In genomic region chr2:28390857-28391563, GRCh38 we compare ENCODE assay signal across 8 cellular contexts. TPM values are rescaled to one million over a fixed set of nuclear protein-coding genes. Genes with fewer than 3 reads are reported as not detected.
A peak's percentile ranks its signal among the peaks of the same experiment; 100 is the strongest.
DNase-seq lines count a peak whose midpoint lies in the region; TF ChIP-seq lines count a peak whose summit lies in the region.

No MANE protein-coding gene starts in this region.

- H3K4me3 ChIP-seq in MG63 (peak overlapping the region; percentile 92), ascending aorta (peak overlapping the region; percentile 81 to 96), hepatocyte (peak overlapping the region; percentile 37)

- H3K4me2 ChIP-seq in hepatocyte, result peak overlapping the region; percentile 90

- TF ChIP-seq CTCF in ascending aorta (IDR thresholded peaks at IDR 0.05) (no peak), hepatocyte (IDR thresholded peaks at IDR 0.05; ENCODE audit: poor library complexity) (no peak)

- H3K9me3 ChIP-seq in MG63, result no peaks in the 10 kb centered on the region
- no peaks in the 10 kb centered on the region for H3K9me3 ChIP-seq in ascending aorta
- H3K9me3 ChIP-seq in hepatocyte (ENCODE audit: low read depth), result no peaks in the 10 kb centered on the region

- peaks cover 32% of the 10 kb centered on the region for H3K79me2 ChIP-seq in hepatocyte

- peaks cover 19% of the 10 kb centered on the region for H4K20me1 ChIP-seq in hepatocyte (ENCODE audit: insufficient read depth, poor library complexity, severe bottlenecking)

- H3K27me3 ChIP-seq in MG63 (no peaks in the 10 kb centered on the region), ascending aorta (no peaks in the 10 kb centered on the region), hepatocyte (no peaks in the 10 kb centered on the region)

- intact Hi-C loops in ascending aorta (cut with DNase I), result loop anchor here (1.0 to 10.0 kb wide), 8 partner anchors 49 to 501 kb away; partner anchors contain the start of genes BABAM2, PPP1CB and RBKS

- peaks cover 0 to 8% of the 10 kb centered on the region in 2 donors for H3K4me1 ChIP-seq in ascending aorta
- H3K4me1 ChIP-seq in hepatocyte (ENCODE audit: insufficient read depth), result peaks cover 10% of the 10 kb centered on the region

- H3K27ac ChIP-seq in ascending aorta (peak overlapping the region; percentile 99 to 100), hepatocyte (peak overlapping the region; percentile 100)

- H3K9me2 ChIP-seq in hepatocyte (replicated peaks; ENCODE audit: insufficient read depth), result no peaks in the 10 kb centered on the region

- H3K36me3 ChIP-seq in MG63 (peaks cover 23% of the 10 kb centered on the region), ascending aorta (peaks cover 4 to 12% of the 10 kb centered on the region in 2 donors), hepatocyte (replicated peaks; ENCODE audit: insufficient read depth, low read depth) (no peaks in the 10 kb centered on the region)

- peak overlapping the region; percentile 34 for H2AFZ ChIP-seq in hepatocyte

- WGBS in hepatocyte (ENCODE audit: low lambda C conversion rate, missing lambda C conversion rate), result 2% methylated on average over 31 of the region's 41 CpGs

- DNase-seq in SIG-M5 treated with dmso at 0.1 percent for 504 hours (lab: John Stamatoyannopoulos, UW; ENCODE audit: unreplicated experiment) (peak; percentile 72), SIG-M5 (lab: John Stamatoyannopoulos, UW) (no peak), MG63 (peak; percentile 91), ascending aorta (ENCODE audit: low spot score in 2 of 2) (peak; percentile 50 to 92), hepatocyte (ENCODE audit: low spot score) (peak; percentile 90), pulmonary artery endothelial cell (ENCODE audit: low read depth, low spot score) (peak; percentile 66), NCI-H1092 treated with DMSO at 0.1 percent for 48 hours (lab: John Stamatoyannopoulos, UW) (no peak)
- no peak for DNase-seq in stimulated activated CD8-positive, alpha-beta memory T cell treated with anti-CD3 and anti-CD28 coated beads, Interleukin-4, amount 100 ng/mL, for 48 hours

RNA-seq across cellular contexts. Expression of gene FOSL2, which starts 1.6 kb away (rescaled TPM):
- total RNA-seq in MG63 (2014; rRNA removed; shearing (Covaris generic); ENCODE audit: low replicate concordance), result 32.7 and 46.9 TPM in 2 replicates
- total RNA-seq in ascending aorta (185 TPM), hepatocyte (148 and 164 TPM in 2 replicates), pulmonary artery endothelial cell (36.3 and 66.0 TPM in 2 replicates)
- polyA plus RNA-seq in hepatocyte, result 84.0 and 91.1 TPM in 2 replicates

Comparison
In these comparisons a context has a peak if more than half of its experiments do, and no peak if none do; other contexts are left out.
1. DNase-seq: peak in SIG-M5 treated with dmso at 0.1 percent for 504 hours (single experiment), MG63 (single experiment), ascending aorta (2 of 2), hepatocyte (single experiment) and pulmonary artery endothelial cell (single experiment); none in SIG-M5 (single experiment), stimulated activated CD8-positive, alpha-beta memory T cell treated with anti-CD3 and anti-CD28 coated beads, Interleukin-4, amount 100 ng/mL, for 48 hours (single experiment) and NCI-H1092 treated with DMSO at 0.1 percent for 48 hours (single experiment).
2. H3K4me3 ChIP-seq: peak in every context shown above with its lines; median percentile 92 in MG63; 88 in ascending aorta; 37 in hepatocyte.